ENCODE assay signal across 19 cellular contexts in the genomic region with DNA sequence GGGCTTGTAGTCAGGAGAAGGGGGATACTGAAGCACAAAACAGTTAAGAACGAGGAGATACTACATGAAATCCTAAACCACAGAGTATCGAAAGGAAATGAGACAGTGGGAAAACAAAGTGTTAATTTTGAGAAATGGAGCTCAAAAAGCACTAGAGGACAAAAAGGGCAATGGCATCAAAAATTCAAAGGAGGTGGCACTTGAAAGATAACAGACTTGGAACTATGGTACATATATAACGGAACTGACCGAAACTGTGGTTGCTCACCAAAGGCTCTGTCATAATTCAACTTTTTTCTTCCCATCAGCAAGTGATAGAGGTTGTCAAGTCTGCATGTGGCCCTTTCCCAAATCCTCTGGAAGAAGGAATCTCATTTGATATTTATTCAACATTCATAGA.
"Had no signal": no experiment of that assay in that cellular context is flagged by ENCODE, and none has a peak within 500 bp of the region (broad histone marks: within the 10 kb centered on the region; RNA-seq: fewer than 3 reads in every experiment).

No MANE protein-coding gene starts in this region.

- H3K4me1 ChIP-seq: neural progenitor cell, right atrium auricular region had no signal

- H3K27me3 ChIP-seq: esophagus squamous epithelium, gastroesophageal sphincter, neural progenitor cell, ovary, right atrium auricular region, sigmoid colon, stomach had no signal

- ATAC-seq: gastroesophageal sphincter; left lobe of liver; natural killer cell treated with Interleukin-12 subunit alpha and Interleukin-12 subunit beta and Interleukin-15 and Interleukin-18, amount 100 ng/mL, for 72 hours; stimulated activated naive B cell treated with anti-CD40 and anti-IgM and Interleukin-4, amounts not matched to agents 10 μg/mL and 1 μg/mL and 100 μg/mL, for 72 hours had no signal

- H2AFZ ChIP-seq: neural progenitor cell had no signal

- H3K9ac ChIP-seq: neural progenitor cell had no signal

- H3K36me3 ChIP-seq: esophagus squamous epithelium, gastroesophageal sphincter, neural progenitor cell, ovary, right atrium auricular region, sigmoid colon, stomach had no signal

- H3K9me3 ChIP-seq: esophagus squamous epithelium, gastroesophageal sphincter, ovary, right atrium auricular region, sigmoid colon, stomach had no signal

- H3K4me3 ChIP-seq: esophagus squamous epithelium, gastroesophageal sphincter, neural progenitor cell, ovary, right atrium auricular region, sigmoid colon, skin epidermis, stomach had no signal

- H3K4me2 ChIP-seq: neural progenitor cell had no signal

- H3K27ac ChIP-seq: esophagus squamous epithelium, gastroesophageal sphincter, neural progenitor cell, ovary, right atrium auricular region had no signal

- DNase-seq: esophagus squamous epithelium; foreskin fibroblast; glutamatergic neuron; islet precursor cell; nucleus accumbens; ovary; sigmoid colon; stimulated activated CD4-positive, alpha-beta T cell treated with anti-CD3 and anti-CD28 coated beads, Interleukin-2, amount 100 ng/mL, for 24 hours; stimulated activated CD4-positive, alpha-beta T cell treated with anti-CD3 and anti-CD28 coated beads, Interleukin-4, amount 100 ng/mL, for 4 hours; stimulated activated naive B cell treated with anti-CD40 and anti-IgM and Interleukin-4, amounts not matched to agents 10 μg/mL and 1 μg/mL and 100 μg/mL, for 72 hours; stomach; substantia nigra; trophoblast cell had no signal
